ENCODE assay signal across 3 cellular contexts in genomic region chr16:29689490-29690351, GRCh38.
TF ChIP-seq lines count a peak whose summit lies in the region.

No MANE protein-coding gene starts in this region.

TF ChIP-seq in HEK293, 187 proteins besides CTCF, POLR2A, EP300 and RAD21:
- peak; percentile 97 for TF ChIP-seq ZNF146 (tag by site-specific recombination; IDR thresholded peaks at IDR 0.05)
- TF ChIP-seq ZNF580 (tag by site-specific recombination; IDR thresholded peaks at IDR 0.05): peak; percentile 60; the same call in 1 of the 2 replicates

TF ChIP-seq in SK-N-SH treated with all-trans-retinoic acid at 6 μM for 48 hours, 23 proteins besides CTCF, POLR2A, EP300 and RAD21:
- 0 out of 2 replicates have a peak, but pooled peaks have one; percentile 51 for TF ChIP-seq ZNF8 (CRISPR knock-in tag; IDR thresholded peaks at IDR 0.05)

TF ChIP-seq in H1, 55 proteins besides CTCF, POLR2A, EP300 and RAD21:
- TF ChIP-seq KDM1A (IDR thresholded peaks at IDR 0.05; ENCODE audit: borderline replicate concordance, low read length): peak; percentile 63; the same call in 1 of the 2 replicates
